7 cellular contexts compared by ENCODE assay signal in genomic region chr10:14074062-14074884, GRCh38.
DNase-seq lines count a peak whose midpoint lies in the region; ATAC-seq, FAIRE-seq and TF ChIP-seq lines count a peak whose summit lies in the region.

No MANE protein-coding gene starts in this region.

- H3K9me1 ChIP-seq in keratinocyte (ENCODE audit: control insufficient read depth, extremely low read depth, insufficient read depth, low read length), result no peaks in the 10 kb centered on the region

- peak overlapping the region; percentile 84 for H2AFZ ChIP-seq in keratinocyte (ENCODE audit: control insufficient read depth, low read length)

- H3K36me3 Mint-ChIP-seq in progenitor cell of endocrine pancreas (ENCODE audit: insufficient read depth), result no peaks in the 10 kb centered on the region

- dilution Hi-C loops in keratinocyte (cut with MboI; ENCODE audit: extremely low pct_ligation_motif_present, low sequenced_read_pairs), result no loop called here

- H3K27me3 ChIP-seq in MG63 (no peaks in the 10 kb centered on the region), keratinocyte (ENCODE audit: control insufficient read depth, extremely low read depth, insufficient read depth, low read length) (no peaks in the 10 kb centered on the region)

- DNase-seq in MG63 (peak; percentile 99), amniotic epithelial cell (ENCODE audit: low read depth) (peak; percentile 99), keratinocyte (ENCODE audit: low read depth, low spot score) (peak; percentile 98), progenitor cell of endocrine pancreas (ENCODE audit: low spot score, unreplicated experiment) (no peak)
- no peak for DNase-seq in activated CD4-positive, alpha-beta T cell treated with anti-CD3 and anti-CD28 coated beads, Interleukin-2, amount 50 U/mL, for 48 hours

- WGBS in urinary bladder, result 27% methylated on average over 17 of the region's 17 CpGs

- H3K9me3 ChIP-seq in MG63, result peaks cover 16% of the 10 kb centered on the region
- no peaks in the 10 kb centered on the region for H3K9me3 ChIP-seq in keratinocyte (ENCODE audit: control insufficient read depth, low read depth, low read length)

- FAIRE-seq in keratinocyte (lab: Jason Lieb, UNC), result peak; percentile 100

- H3K4me3 ChIP-seq in MG63 (no peak overlapping the region), keratinocyte (ENCODE audit: control insufficient read depth in 2 of 3, extremely low read depth in 1 of 3, insufficient read depth in 2 of 3, low read depth in 1 of 3, low read length in 3 of 3) (peak overlapping the region in 2 of 3 experiments; percentile 47 to 50), urinary bladder (ENCODE audit: low read depth, low read length) (peak overlapping the region; percentile 14)

- no peak for TF ChIP-seq CTCF in keratinocyte (optimal IDR thresholded peaks at IDR 0.05 in 1 of 3, IDR thresholded peaks at IDR 0.05 in 1 of 3, conservative IDR thresholded peaks at IDR 0.05 in 1 of 3; ENCODE audit: extremely low read depth in 1 of 3, insufficient read depth in 2 of 3, low read length in 3 of 3)
- no peak for TF ChIP-seq CTCF in progenitor cell of endocrine pancreas (IDR thresholded peaks at IDR 0.05; ENCODE audit: unreplicated experiment)

- H3K36me3 ChIP-seq in MG63 (no peaks in the 10 kb centered on the region), keratinocyte (ENCODE audit: control insufficient read depth in 2 of 2, extremely low read depth in 1 of 2, insufficient read depth in 2 of 2, low read length in 2 of 2) (no peaks in the 10 kb centered on the region), urinary bladder (ENCODE audit: insufficient read depth) (no peaks in the 10 kb centered on the region)

- no peaks in the 10 kb centered on the region for H4K20me1 ChIP-seq in keratinocyte (ENCODE audit: control insufficient read depth, extremely low read depth, insufficient read depth, low read length)

- H3K4me3 Mint-ChIP-seq in progenitor cell of endocrine pancreas (ENCODE audit: low read depth), result no peak overlapping the region

- no peak for ATAC-seq in GM21423 (IDR thresholded peaks at IDR 0.05; ENCODE audit: unreplicated experiment)

- peak overlapping the region; percentile 60 for H3K9ac ChIP-seq in keratinocyte (ENCODE audit: control insufficient read depth, extremely low read depth, insufficient read depth, low read length)

- no peaks in the 10 kb centered on the region for H3K79me2 ChIP-seq in keratinocyte (ENCODE audit: control insufficient read depth, insufficient read depth, low read length)

- H3K9me3 Mint-ChIP-seq in progenitor cell of endocrine pancreas (ENCODE audit: low read depth), result no peaks in the 10 kb centered on the region

- H3K27ac Mint-ChIP-seq in progenitor cell of endocrine pancreas, result no peak overlapping the region

- H3K4me1 ChIP-seq in keratinocyte (ENCODE audit: control insufficient read depth, extremely low read depth, insufficient read depth, low read length) (peaks cover 15% of the 10 kb centered on the region), urinary bladder (ENCODE audit: insufficient read depth) (no peaks in the 10 kb centered on the region)

- H3K4me2 ChIP-seq in keratinocyte (ENCODE audit: control insufficient read depth, extremely low read depth, insufficient read depth, low read depth, low read length), result peak overlapping the region; percentile 91

- no peaks in the 10 kb centered on the region for H3K4me1 Mint-ChIP-seq in progenitor cell of endocrine pancreas (ENCODE audit: low read depth)

- H3K27ac ChIP-seq in keratinocyte (ENCODE audit: control insufficient read depth, insufficient read depth, low read length) (peak overlapping the region; percentile 89), urinary bladder (ENCODE audit: low read depth) (no peak overlapping the region)

- peaks cover 11% of the 10 kb centered on the region for H3K27me3 Mint-ChIP-seq in progenitor cell of endocrine pancreas

Comparison
In these comparisons a context has a peak if more than half of its experiments do, and no peak if none do; other contexts are left out.
1. DNase-seq: peak in MG63 (single experiment), amniotic epithelial cell (single experiment) and keratinocyte (single experiment); none in progenitor cell of endocrine pancreas (single experiment) and activated CD4-positive, alpha-beta T cell treated with anti-CD3 and anti-CD28 coated beads, Interleukin-2, amount 50 U/mL, for 48 hours (0 of 2).